Comparison of ENCODE assay signal across 9 cellular contexts in the genomic region with DNA sequence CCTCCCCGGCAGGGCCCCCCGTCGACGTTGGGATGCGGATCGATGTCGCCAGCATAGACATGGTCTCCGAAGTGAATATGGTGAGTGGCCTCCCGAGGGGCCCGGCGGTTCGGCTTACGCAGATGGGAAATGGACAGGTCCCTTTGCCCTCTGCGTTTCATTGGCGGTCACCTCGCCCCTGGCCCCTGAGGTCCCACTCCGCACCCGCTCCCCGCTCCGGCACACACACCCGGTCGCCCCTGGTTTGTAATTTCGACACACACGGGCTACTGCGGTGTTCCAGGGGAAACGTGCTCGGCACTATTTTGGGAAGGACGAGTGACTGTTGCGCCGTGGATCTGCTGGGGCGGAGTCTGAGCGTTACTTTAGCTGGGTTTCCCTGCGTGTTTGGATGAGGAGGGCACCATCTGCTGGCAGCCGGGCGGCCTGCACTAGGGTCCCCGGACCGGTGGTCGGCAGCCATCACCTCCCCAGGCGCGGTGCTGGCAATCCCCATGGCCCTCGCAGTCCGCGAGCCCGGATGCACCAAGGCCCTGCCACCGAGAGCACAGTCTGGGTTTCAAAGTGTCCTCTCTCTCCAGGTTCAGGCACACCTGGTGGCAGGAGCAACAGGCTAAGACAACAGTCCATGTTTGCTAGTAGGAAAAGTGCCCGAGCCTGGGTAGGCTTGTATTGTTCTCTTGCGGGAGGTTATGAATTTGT. TPM values are rescaled to one million over a fixed set of nuclear protein-coding genes. Genes with fewer than 3 reads are reported as not detected.
DNase-seq lines count a peak whose midpoint lies in the region; ATAC-seq and TF ChIP-seq lines count a peak whose summit lies in the region.
"Had no signal": no experiment of that assay in that cellular context is flagged by ENCODE, and none has a peak within 500 bp of the region (broad histone marks: within the 10 kb centered on the region; RNA-seq: fewer than 3 reads in every experiment).

No MANE protein-coding gene starts in this region.

- POLR2A ChIA-PET in CD8-positive, alpha-beta T cell (lab: Charles Lee): no interaction called here

- intact Hi-C loops in CD8-positive, alpha-beta T cell (cut with DNase I, micrococcal nuclease): loop anchor here in 1 of 2 experiments (2.0 kb wide), 1 partner anchor 188 kb away; no protein-coding TSS in a partner anchor
- intact Hi-C loops in head of caudate nucleus (cut with DNase I): loop anchor here (5.0 kb wide), 1 partner anchor 190 kb away; no protein-coding TSS in a partner anchor

- peaks cover 13% of the 10 kb centered on the region for H3K4me1 ChIP-seq in CD8-positive, alpha-beta T cell (ENCODE audit: insufficient read depth, low read length)

- peaks cover 17% of the 10 kb centered on the region for H3K4me1 Mint-ChIP-seq in CD8-positive, alpha-beta T cell (ENCODE audit: low read depth)
- H3K4me1 Mint-ChIP-seq in activated naive CD8-positive, alpha-beta T cell (ENCODE audit: low read depth): peaks cover 17% of the 10 kb centered on the region

- H3K27ac ChIP-seq in CD8-positive, alpha-beta T cell (ENCODE audit: low read depth, low read length): no peak overlapping the region

- H3K27ac Mint-ChIP-seq in CD8-positive, alpha-beta T cell: no peak overlapping the region
- H3K27ac Mint-ChIP-seq in activated naive CD8-positive, alpha-beta T cell: no peak overlapping the region

- peak in 3 of 7 experiments; percentile 22 to 56 (median 29) for DNase-seq in CD8-positive, alpha-beta T cell
- peak; percentile 44 to 63 for DNase-seq in NOMO-1 (lab: John Stamatoyannopoulos, UW; ENCODE audit: unreplicated experiment in 2 of 2)
- DNase-seq in head of caudate nucleus: peak; percentile 69 to 94 (median 84)
- DNase-seq in omental fat pad (ENCODE audit: low spot score): peak; percentile 22
- DNase-seq in NCI-H128 (lab: John Stamatoyannopoulos, UW; ENCODE audit: unreplicated experiment): no peak

- CTCF ChIA-PET in CD8-positive, alpha-beta T cell (lab: Charles Lee): no interaction called here

- no peaks in the 10 kb centered on the region for H3K9me3 Mint-ChIP-seq in CD8-positive, alpha-beta T cell
- no peaks in the 10 kb centered on the region for H3K9me3 Mint-ChIP-seq in activated naive CD8-positive, alpha-beta T cell (ENCODE audit: low read depth)

- no peaks in the 10 kb centered on the region for H3K36me3 ChIP-seq in CD8-positive, alpha-beta T cell (ENCODE audit: insufficient read depth, low read length)

- H3K27me3 Mint-ChIP-seq in CD8-positive, alpha-beta T cell (ENCODE audit: low read depth): peaks cover 43% of the 10 kb centered on the region
- H3K27me3 Mint-ChIP-seq in activated naive CD8-positive, alpha-beta T cell: peaks cover 29% of the 10 kb centered on the region

- peaks cover 13% of the 10 kb centered on the region for H3K27me3 ChIP-seq in CD8-positive, alpha-beta T cell (ENCODE audit: insufficient read depth, low read length)

- peak; percentile 55 for TF ChIP-seq CTCF in CD8-positive, alpha-beta T cell (IDR thresholded peaks at IDR 0.05)
- TF ChIP-seq CTCF in omental fat pad (IDR thresholded peaks at IDR 0.05): no peak

- H3K36me3 Mint-ChIP-seq in CD8-positive, alpha-beta T cell: no peaks in the 10 kb centered on the region
- no peaks in the 10 kb centered on the region for H3K36me3 Mint-ChIP-seq in activated naive CD8-positive, alpha-beta T cell

- H3K9me3 ChIP-seq in CD8-positive, alpha-beta T cell (ENCODE audit: low read length): no peaks in the 10 kb centered on the region

- peak; percentile 74 for ATAC-seq in CD8-positive, alpha-beta T cell
- ATAC-seq in GM19324 (IDR thresholded peaks at IDR 0.05; ENCODE audit: low FRiP score, unreplicated experiment): peak; percentile 98
- ATAC-seq in HG03342 (IDR thresholded peaks at IDR 0.05; ENCODE audit: unreplicated experiment): peak; percentile 86
- ATAC-seq in omental fat pad (ENCODE audit: low FRiP score): peak; percentile 94

- H3K4me3 ChIP-seq in CD8-positive, alpha-beta T cell (ENCODE audit: low read depth, low read length): peak overlapping the region; percentile 29

- H3K4me3 Mint-ChIP-seq in CD8-positive, alpha-beta T cell: peak overlapping the region; percentile 65
- H3K4me3 Mint-ChIP-seq in activated naive CD8-positive, alpha-beta T cell: peak overlapping the region; percentile 76

RNA-seq across cellular contexts. Expression of gene GABRB1, which starts 1.2 kb away (rescaled TPM):
- not detected for total RNA-seq in CD8-positive, alpha-beta T cell
- total RNA-seq in omental fat pad: under 1 TPM in 1 of 4 donors, not detected in 3; 0.28 TPM
- total RNA-seq: activated CD8-positive, alpha-beta memory T cell treated with anti-CD3 and anti-CD28 coated beads for 36 hours had no signal

RNA-seq across cellular contexts. Expression of gene GABRA4, which starts 39.2 kb away (rescaled TPM):
- total RNA-seq in CD8-positive, alpha-beta T cell: not detected
- not detected for total RNA-seq in omental fat pad
- total RNA-seq: activated CD8-positive, alpha-beta memory T cell treated with anti-CD3 and anti-CD28 coated beads for 36 hours had no signal
